In the genomic region with DNA sequence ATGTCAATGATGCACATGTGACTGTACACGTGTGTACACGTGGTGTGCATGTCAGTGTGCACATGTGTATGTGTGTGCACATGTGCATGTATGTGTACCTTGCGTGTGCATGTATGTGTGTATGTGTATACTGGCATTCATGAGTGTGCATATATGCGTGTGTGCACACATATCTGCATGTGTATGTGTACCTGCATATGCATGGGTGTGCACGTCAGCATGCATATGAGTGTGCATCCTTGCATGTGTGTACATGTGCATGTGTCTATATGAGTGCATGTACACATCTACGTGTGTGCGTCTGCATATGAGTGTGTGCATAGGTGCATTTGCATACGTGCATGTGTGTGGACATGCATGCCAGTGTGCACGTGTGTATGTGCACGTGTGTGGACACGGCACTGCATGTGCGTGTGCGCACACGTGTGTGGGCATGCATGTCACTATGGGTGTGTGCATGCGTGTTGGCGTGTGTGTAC, we compare ENCODE assay signal across 1 cellular context.
TF ChIP-seq lines count a peak whose summit lies in the region.

No MANE protein-coding gene starts in this region.

TF ChIP-seq in SK-N-SH, 30 proteins besides CTCF, POLR2A, EP300 and RAD21 (continued from another document):
- TF ChIP-seq, protein P1, sequence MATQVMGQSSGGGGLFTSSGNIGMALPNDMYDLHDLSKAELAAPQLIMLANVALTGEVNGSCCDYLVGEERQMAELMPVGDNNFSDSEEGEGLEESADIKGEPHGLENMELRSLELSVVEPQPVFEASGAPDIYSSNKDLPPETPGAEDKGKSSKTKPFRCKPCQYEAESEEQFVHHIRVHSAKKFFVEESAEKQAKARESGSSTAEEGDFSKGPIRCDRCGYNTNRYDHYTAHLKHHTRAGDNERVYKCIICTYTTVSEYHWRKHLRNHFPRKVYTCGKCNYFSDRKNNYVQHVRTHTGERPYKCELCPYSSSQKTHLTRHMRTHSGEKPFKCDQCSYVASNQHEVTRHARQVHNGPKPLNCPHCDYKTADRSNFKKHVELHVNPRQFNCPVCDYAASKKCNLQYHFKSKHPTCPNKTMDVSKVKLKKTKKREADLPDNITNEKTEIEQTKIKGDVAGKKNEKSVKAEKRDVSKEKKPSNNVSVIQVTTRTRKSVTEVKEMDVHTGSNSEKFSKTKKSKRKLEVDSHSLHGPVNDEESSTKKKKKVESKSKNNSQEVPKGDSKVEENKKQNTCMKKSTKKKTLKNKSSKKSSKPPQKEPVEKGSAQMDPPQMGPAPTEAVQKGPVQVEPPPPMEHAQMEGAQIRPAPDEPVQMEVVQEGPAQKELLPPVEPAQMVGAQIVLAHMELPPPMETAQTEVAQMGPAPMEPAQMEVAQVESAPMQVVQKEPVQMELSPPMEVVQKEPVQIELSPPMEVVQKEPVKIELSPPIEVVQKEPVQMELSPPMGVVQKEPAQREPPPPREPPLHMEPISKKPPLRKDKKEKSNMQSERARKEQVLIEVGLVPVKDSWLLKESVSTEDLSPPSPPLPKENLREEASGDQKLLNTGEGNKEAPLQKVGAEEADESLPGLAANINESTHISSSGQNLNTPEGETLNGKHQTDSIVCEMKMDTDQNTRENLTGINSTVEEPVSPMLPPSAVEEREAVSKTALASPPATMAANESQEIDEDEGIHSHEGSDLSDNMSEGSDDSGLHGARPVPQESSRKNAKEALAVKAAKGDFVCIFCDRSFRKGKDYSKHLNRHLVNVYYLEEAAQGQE (IDR thresholded peaks at IDR 0.05; ENCODE audit: low read depth, low read length), result no peak
- TF ChIP-seq, protein P2, sequence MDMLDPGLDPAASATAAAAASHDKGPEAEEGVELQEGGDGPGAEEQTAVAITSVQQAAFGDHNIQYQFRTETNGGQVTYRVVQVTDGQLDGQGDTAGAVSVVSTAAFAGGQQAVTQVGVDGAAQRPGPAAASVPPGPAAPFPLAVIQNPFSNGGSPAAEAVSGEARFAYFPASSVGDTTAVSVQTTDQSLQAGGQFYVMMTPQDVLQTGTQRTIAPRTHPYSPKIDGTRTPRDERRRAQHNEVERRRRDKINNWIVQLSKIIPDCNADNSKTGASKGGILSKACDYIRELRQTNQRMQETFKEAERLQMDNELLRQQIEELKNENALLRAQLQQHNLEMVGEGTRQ (IDR thresholded peaks at IDR 0.05; ENCODE audit: borderline replicate concordance, low read depth, low read length), result no peak
- no peak for TF ChIP-seq TAF1 (IDR thresholded peaks at IDR 0.05; ENCODE audit: borderline replicate concordance, low read depth, low read length)
- TF ChIP-seq, protein P3, sequence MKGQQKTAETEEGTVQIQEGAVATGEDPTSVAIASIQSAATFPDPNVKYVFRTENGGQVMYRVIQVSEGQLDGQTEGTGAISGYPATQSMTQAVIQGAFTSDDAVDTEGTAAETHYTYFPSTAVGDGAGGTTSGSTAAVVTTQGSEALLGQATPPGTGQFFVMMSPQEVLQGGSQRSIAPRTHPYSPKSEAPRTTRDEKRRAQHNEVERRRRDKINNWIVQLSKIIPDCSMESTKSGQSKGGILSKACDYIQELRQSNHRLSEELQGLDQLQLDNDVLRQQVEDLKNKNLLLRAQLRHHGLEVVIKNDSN (IDR thresholded peaks at IDR 0.05; ENCODE audit: borderline replicate concordance, low read depth), result no peak
- no peak for TF ChIP-seq NFIC (IDR thresholded peaks at IDR 0.05; ENCODE audit: borderline replicate concordance)
- no peak for TF ChIP-seq TCF12 (IDR thresholded peaks at IDR 0.05)
- no peak for TF ChIP-seq SMC3 (IDR thresholded peaks at IDR 0.05; ENCODE audit: low read depth, low read length)
- no peak for TF ChIP-seq EZH2phosphoT487 (IDR thresholded peaks at IDR 0.05; ENCODE audit: borderline replicate concordance, low read depth)
- no peak for TF ChIP-seq RFX5 (IDR thresholded peaks at IDR 0.05; ENCODE audit: low read length)
- TF ChIP-seq, protein P4, sequence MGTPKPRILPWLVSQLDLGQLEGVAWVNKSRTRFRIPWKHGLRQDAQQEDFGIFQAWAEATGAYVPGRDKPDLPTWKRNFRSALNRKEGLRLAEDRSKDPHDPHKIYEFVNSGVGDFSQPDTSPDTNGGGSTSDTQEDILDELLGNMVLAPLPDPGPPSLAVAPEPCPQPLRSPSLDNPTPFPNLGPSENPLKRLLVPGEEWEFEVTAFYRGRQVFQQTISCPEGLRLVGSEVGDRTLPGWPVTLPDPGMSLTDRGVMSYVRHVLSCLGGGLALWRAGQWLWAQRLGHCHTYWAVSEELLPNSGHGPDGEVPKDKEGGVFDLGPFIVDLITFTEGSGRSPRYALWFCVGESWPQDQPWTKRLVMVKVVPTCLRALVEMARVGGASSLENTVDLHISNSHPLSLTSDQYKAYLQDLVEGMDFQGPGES (IDR thresholded peaks at IDR 0.05; ENCODE audit: low read depth, low read length), result no peak
- no peak for TF ChIP-seq FOXJ3 (CRISPR knock-in tag; IDR thresholded peaks at IDR 0.05)
- TF ChIP-seq, protein P5, sequence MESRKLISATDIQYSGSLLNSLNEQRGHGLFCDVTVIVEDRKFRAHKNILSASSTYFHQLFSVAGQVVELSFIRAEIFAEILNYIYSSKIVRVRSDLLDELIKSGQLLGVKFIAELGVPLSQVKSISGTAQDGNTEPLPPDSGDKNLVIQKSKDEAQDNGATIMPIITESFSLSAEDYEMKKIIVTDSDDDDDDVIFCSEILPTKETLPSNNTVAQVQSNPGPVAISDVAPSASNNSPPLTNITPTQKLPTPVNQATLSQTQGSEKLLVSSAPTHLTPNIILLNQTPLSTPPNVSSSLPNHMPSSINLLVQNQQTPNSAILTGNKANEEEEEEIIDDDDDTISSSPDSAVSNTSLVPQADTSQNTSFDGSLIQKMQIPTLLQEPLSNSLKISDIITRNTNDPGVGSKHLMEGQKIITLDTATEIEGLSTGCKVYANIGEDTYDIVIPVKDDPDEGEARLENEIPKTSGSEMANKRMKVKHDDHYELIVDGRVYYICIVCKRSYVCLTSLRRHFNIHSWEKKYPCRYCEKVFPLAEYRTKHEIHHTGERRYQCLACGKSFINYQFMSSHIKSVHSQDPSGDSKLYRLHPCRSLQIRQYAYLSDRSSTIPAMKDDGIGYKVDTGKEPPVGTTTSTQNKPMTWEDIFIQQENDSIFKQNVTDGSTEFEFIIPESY (IDR thresholded peaks at IDR 0.05; ENCODE audit: borderline replicate concordance, low read depth), result no peak
- TF ChIP-seq ELF1 (IDR thresholded peaks at IDR 0.05), result no peak
- no peak for TF ChIP-seq FOSL2 (IDR thresholded peaks at IDR 0.05; ENCODE audit: borderline replicate concordance, low read depth)
- TF ChIP-seq, protein P6, sequence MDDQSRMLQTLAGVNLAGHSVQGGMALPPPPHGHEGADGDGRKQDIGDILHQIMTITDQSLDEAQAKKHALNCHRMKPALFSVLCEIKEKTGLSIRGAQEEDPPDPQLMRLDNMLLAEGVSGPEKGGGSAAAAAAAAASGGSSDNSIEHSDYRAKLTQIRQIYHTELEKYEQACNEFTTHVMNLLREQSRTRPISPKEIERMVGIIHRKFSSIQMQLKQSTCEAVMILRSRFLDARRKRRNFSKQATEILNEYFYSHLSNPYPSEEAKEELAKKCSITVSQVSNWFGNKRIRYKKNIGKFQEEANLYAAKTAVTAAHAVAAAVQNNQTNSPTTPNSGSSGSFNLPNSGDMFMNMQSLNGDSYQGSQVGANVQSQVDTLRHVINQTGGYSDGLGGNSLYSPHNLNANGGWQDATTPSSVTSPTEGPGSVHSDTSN (IDR thresholded peaks at IDR 0.05), result no peak
- no peak for TF ChIP-seq POLR2AphosphoS5 (IDR thresholded peaks at IDR 0.05; ENCODE audit: low read depth, low read length)
